In genomic region chr7:84314263-84314662, GRCh38 we compare ENCODE assay signal across 23 cellular contexts.
DNase-seq lines count a peak whose midpoint lies in the region; ATAC-seq and TF ChIP-seq lines count a peak whose summit lies in the region.
"Had no signal": no experiment of that assay in that cellular context is flagged by ENCODE, and none has a peak within 500 bp of the region (broad histone marks: within the 10 kb centered on the region; RNA-seq: fewer than 3 reads in every experiment).

No MANE protein-coding gene starts in this region.

- peak overlapping the region; percentile 35 for H3K4me3 ChIP-seq in MG63
- peak overlapping the region; percentile 34 to 48 (median 45) for H3K4me3 ChIP-seq in esophagus muscularis mucosa
- peak overlapping the region; percentile 44 for H3K4me3 ChIP-seq in rectal smooth muscle tissue (ENCODE audit: low read length)
- H3K4me3 ChIP-seq in heart left ventricle, result peak overlapping the region in 1 of 12 donors; percentile 11
- H3K4me3 ChIP-seq in CD4-positive, alpha-beta memory T cell (ENCODE audit: low read length in 2 of 2), result no peak overlapping the region
- H3K4me3 ChIP-seq: GM23338, SJCRH30 had no signal

- TF ChIP-seq EP300 in esophagus muscularis mucosa (IDR thresholded peaks at IDR 0.05), result no peak

- no peak overlapping the region for H3K4me3 Mint-ChIP-seq in CD4-positive, alpha-beta memory T cell
- H3K4me3 Mint-ChIP-seq: CD14-positive monocyte, GM23338, H9, HFFc6 had no signal

- peak; percentile 3 for DNase-seq in MG63
- no peak for DNase-seq in esophagus muscularis mucosa (ENCODE audit: extremely low spot score)
- DNase-seq in glomerular visceral epithelial cell (ENCODE audit: extremely low spot score), result no peak
- DNase-seq in heart left ventricle, result no peak
- DNase-seq in CD4-positive, alpha-beta memory T cell, result no peak
- DNase-seq: BE2C, H9, HFFc6, KBM-7, NCI-H1048, NCI-H1417, NCI-H1694, NCI-H2081, NCI-H2227 treated with DMSO at 0.1 percent for 48 hours, NCI-H526 treated with DMSO at 0.1 percent for 48 hours, PC-3, SJCRH30 had no signal

- H3K4me1 ChIP-seq in esophagus muscularis mucosa (no peaks in the 10 kb centered on the region), rectal smooth muscle tissue (ENCODE audit: control insufficient read depth, insufficient read depth, low read length) (no peaks in the 10 kb centered on the region), heart left ventricle (no peaks in the 10 kb centered on the region)
- no peaks in the 10 kb centered on the region for H3K4me1 ChIP-seq in CD4-positive, alpha-beta memory T cell (ENCODE audit: insufficient read depth, low read length)
- H3K4me1 ChIP-seq: SJCRH30 had no signal

- H3K9me3 Mint-ChIP-seq in CD4-positive, alpha-beta memory T cell, result peaks cover 0 to 7% (median under 1%) of the 10 kb centered on the region in 8 donors
- H3K9me3 Mint-ChIP-seq: CD14-positive monocyte, GM23338, H9, HFFc6 had no signal

- no peak for TF ChIP-seq CTCF in esophagus muscularis mucosa (IDR thresholded peaks at IDR 0.05)
- no peak for TF ChIP-seq CTCF in heart left ventricle (IDR thresholded peaks at IDR 0.05)

- H3K27ac Mint-ChIP-seq in CD4-positive, alpha-beta memory T cell, result no peak overlapping the region
- H3K27ac Mint-ChIP-seq: CD14-positive monocyte, GM23338, H9, HFFc6 had no signal

- no peaks in the 10 kb centered on the region for H3K36me3 ChIP-seq in MG63
- H3K36me3 ChIP-seq in esophagus muscularis mucosa, result no peaks in the 10 kb centered on the region
- no peaks in the 10 kb centered on the region for H3K36me3 ChIP-seq in rectal smooth muscle tissue (ENCODE audit: control insufficient read depth, insufficient read depth, low read length)
- H3K36me3 ChIP-seq in heart left ventricle, result no peaks in the 10 kb centered on the region
- no peaks in the 10 kb centered on the region for H3K36me3 ChIP-seq in CD4-positive, alpha-beta memory T cell (ENCODE audit: insufficient read depth, low read length)
- H3K36me3 ChIP-seq: BE2C, SJCRH30 had no signal

- no peaks in the 10 kb centered on the region for H3K27me3 Mint-ChIP-seq in CD4-positive, alpha-beta memory T cell

- H3K9ac ChIP-seq in rectal smooth muscle tissue (ENCODE audit: low read length), result no peak overlapping the region

- WGBS in esophagus muscularis mucosa, result 58% methylated on average over 2 of the region's 2 CpGs
- 86 to 90% (median 88%) methylated on average over 2 of the region's 2 CpGs for WGBS in heart left ventricle, 4 donors

- POLR2A ChIA-PET in CD4-positive, alpha-beta memory T cell (lab: Charles Lee; ENCODE audit: partially characterized antibody), result no interaction called here

- ATAC-seq in heart left ventricle (no peak), HG03159 (IDR thresholded peaks at IDR 0.05; ENCODE audit: unreplicated experiment) (no peak)
- ATAC-seq: GM23338, PC-3, Right ventricle myocardium inferior, SK-N-SH treated with all-trans-retinoic acid at 6 μM for 48 hours had no signal

- intact Hi-C loops in esophagus muscularis mucosa (cut with DNase I), result no loop called here
- intact Hi-C loops in heart left ventricle (cut with DNase I), result no loop called here
- intact Hi-C loops in CD4-positive, alpha-beta memory T cell (cut with micrococcal nuclease), result no loop called here

- H3K9me3 ChIP-seq in MG63 (no peaks in the 10 kb centered on the region), esophagus muscularis mucosa (no peaks in the 10 kb centered on the region), heart left ventricle (no peaks in the 10 kb centered on the region)
- H3K9me3 ChIP-seq in CD4-positive, alpha-beta memory T cell (ENCODE audit: control insufficient read depth in 1 of 2, low read length in 2 of 2), result no peaks in the 10 kb centered on the region
- H3K9me3 ChIP-seq: BE2C, SJCRH30 had no signal

- CTCF ChIA-PET in CD4-positive, alpha-beta memory T cell (lab: Charles Lee; ENCODE audit: partially characterized antibody), result no interaction called here

- no peaks in the 10 kb centered on the region for H3K36me3 Mint-ChIP-seq in CD4-positive, alpha-beta memory T cell
- H3K36me3 Mint-ChIP-seq: CD14-positive monocyte had no signal

- H3K4me1 Mint-ChIP-seq in CD4-positive, alpha-beta memory T cell, result no peaks in the 10 kb centered on the region
- H3K4me1 Mint-ChIP-seq: CD14-positive monocyte, GM23338, H9 had no signal

- H3K27ac ChIP-seq in esophagus muscularis mucosa (replicated peaks in 1 of 4) (peak overlapping the region; percentile 16 to 59 (median 48)), rectal smooth muscle tissue (ENCODE audit: low read depth, low read length) (peak overlapping the region; percentile 75), heart left ventricle (peak overlapping the region in 1 of 12 donors; percentile 51)
- no peak overlapping the region for H3K27ac ChIP-seq in CD4-positive, alpha-beta memory T cell (ENCODE audit: low read depth, low read length)
- H3K27ac ChIP-seq: SJCRH30 had no signal

- TF ChIP-seq POLR2A in esophagus muscularis mucosa (IDR thresholded peaks at IDR 0.05; ENCODE audit: low read depth) (no peak), heart left ventricle (IDR thresholded peaks at IDR 0.05) (no peak)

- H3K27me3 ChIP-seq in MG63, result no peaks in the 10 kb centered on the region
- H3K27me3 ChIP-seq in esophagus muscularis mucosa, result no peaks in the 10 kb centered on the region
- no peaks in the 10 kb centered on the region for H3K27me3 ChIP-seq in rectal smooth muscle tissue (ENCODE audit: control insufficient read depth, insufficient read depth, low read length)
- H3K27me3 ChIP-seq in heart left ventricle, result no peaks in the 10 kb centered on the region
- H3K27me3 ChIP-seq in CD4-positive, alpha-beta memory T cell (ENCODE audit: insufficient read depth, low read length), result no peaks in the 10 kb centered on the region
- H3K27me3 ChIP-seq: BE2C, SJCRH30 had no signal

Comparison
In these comparisons a context has a peak if more than half of its experiments do, and no peak if none do; other contexts are left out.
1. H3K4me3 ChIP-seq: peak in MG63 (single experiment), esophagus muscularis mucosa (4 of 4) and rectal smooth muscle tissue (single experiment); none in CD4-positive, alpha-beta memory T cell (0 of 2).